8 cellular contexts compared by ENCODE assay signal in genomic region chr16:18969050-18969854, GRCh38. TPM values are rescaled to one million over a fixed set of nuclear protein-coding genes. Genes with fewer than 3 reads are reported as not detected.
DNase-seq lines count a peak whose midpoint lies in the region; ATAC-seq and TF ChIP-seq lines count a peak whose summit lies in the region.

No MANE protein-coding gene starts in this region.

- POLR2A ChIA-PET in GM10248 (lab: Yijun Ruan, JAX), result no interaction called here

- no peak overlapping the region for H3K27ac ChIP-seq in adrenal gland

- 17 to 23% (median 19%) methylated on average over 18 of the region's 18 CpGs for WGBS in adrenal gland, 4 donors

- peaks cover 0 to 4% of the 10 kb centered on the region in 2 donors for H3K4me1 ChIP-seq in adrenal gland (replicated peaks in 1 of 2)

- TF ChIP-seq CTCF in GM10248 (IDR thresholded peaks at IDR 0.05; ENCODE audit: control extremely low read depth, extremely low read depth, low read depth, missing control alignments) (peak; percentile 96), adrenal gland (IDR thresholded peaks at IDR 0.05) (peak; percentile 73 to 97 (median 85))

- H3K9me3 ChIP-seq in adrenal gland (replicated peaks in 1 of 3), result no peaks in the 10 kb centered on the region

- ATAC-seq in left ventricle myocardium superior (peak; percentile 95), GM18868 (IDR thresholded peaks at IDR 0.05; ENCODE audit: unreplicated experiment) (no peak)

- DNase-seq in GM10248 (ENCODE audit: extremely low spot score) (peak; percentile 85), NCI-H1105 treated with DMSO at 0.1 percent for 48 hours (lab: John Stamatoyannopoulos, UW) (peak; percentile 69), T-helper 1 cell (peak; percentile 41 to 71 (median 59)), adrenal gland (peak; percentile 68 to 94 (median 83)), left ventricle myocardium superior (peak; percentile 92), putamen (ENCODE audit: low spot score) (peak; percentile 84), ureter (ENCODE audit: low spot score) (peak; percentile 87)

- intact Hi-C loops in adrenal gland (cut with DNase I), result no loop called here
- intact Hi-C loops in left ventricle myocardium superior (cut with micrococcal nuclease), result no loop called here

- no peaks in the 10 kb centered on the region for H3K27me3 ChIP-seq in adrenal gland

- CTCF ChIA-PET in GM10248 (lab: Yijun Ruan, JAX), result interaction anchor here (0.7 to 3.5 kb wide), 15 partner anchors 9 to 168 kb away, joined by 3 to 21 read pairs (median 4); partner anchors contain the start of genes ARL6IP1 and TMC7

- H3K36me3 ChIP-seq in adrenal gland (replicated peaks in 1 of 2), result no peaks in the 10 kb centered on the region

- TF ChIP-seq POLR2A in adrenal gland (IDR thresholded peaks at IDR 0.05), result no peak

- peak overlapping the region in 1 of 4 donors; percentile 35 for H3K4me3 ChIP-seq in adrenal gland

RNA-seq across cellular contexts. Expression of gene TMC7, which starts 14.5 kb away (rescaled TPM):
- under 1 TPM in 7 of 8 donors, not detected in 1; 0.10 to 0.80 (median 0.18) TPM for total RNA-seq in adrenal gland
- polyA plus RNA-seq in adrenal gland, result under 1 TPM; 0.13 to 0.48 (median 0.40) TPM
- total RNA-seq in left ventricle myocardium superior, result 1.1 TPM
- 18.6 TPM for total RNA-seq in ureter

RNA-seq across cellular contexts. Expression of gene SMG1, which starts 43.0 kb away (rescaled TPM):
- total RNA-seq in adrenal gland, result 10 to 100 TPM; 23.7 to 90.9 (median 45.0) TPM
- 10 to 100 TPM in 2 of 3 donors, 1 to 10 TPM in 1; 6.3 to 17.5 (median 14.6) TPM for polyA plus RNA-seq in adrenal gland
- total RNA-seq in left ventricle myocardium superior, result 42.5 TPM
- total RNA-seq in ureter, result 168 TPM
